In genomic region chr6:27081188-27081587, GRCh38 we compare ENCODE assay signal across 25 cellular contexts.
"Had no signal": no experiment of that assay in that cellular context is flagged by ENCODE, and none has a peak within 500 bp of the region (broad histone marks: within the 10 kb centered on the region; RNA-seq: fewer than 3 reads in every experiment).

No MANE protein-coding gene starts in this region.

- H3K27ac ChIP-seq: KMS-11, PC-9, RWPE1, SJCRH30, SK-N-MC had no signal

- H3K4me3 ChIP-seq: PC-9, SJCRH30, SK-N-MC had no signal

- H3K9ac ChIP-seq: KMS-11 had no signal

- H3K4me1 ChIP-seq: SJCRH30 had no signal

- H2AFZ ChIP-seq: PC-9 had no signal

- H3K4me2 ChIP-seq: KMS-11, PC-9 had no signal

- H3K9me3 ChIP-seq: SJCRH30 had no signal

- H3K27me3 ChIP-seq: SJCRH30 had no signal

- DNase-seq: Karpas-422, KBM-7, MM.1S, MV-4-11, NCI-H1092, NCI-H1105, NCI-H1417 treated with DMSO at 0.1 percent for 48 hours, NCI-H1436 treated with DMSO at 0.1 percent for 48 hours, NCI-H1694 treated with DMSO at 0.1 percent for 48 hours, NCI-H187 treated with DMSO at 0.1 percent for 48 hours, NCI-H2171 treated with DMSO at 0.1 percent for 48 hours, NCI-H2227 treated with DMSO at 0.1 percent for 48 hours, NCI-H345, NCI-H446, NCI-H524 treated with DMSO at 0.1 percent for 48 hours, NCI-H526 treated with DMSO at 0.1 percent for 48 hours, SHP77, SIG-M5, SJCRH30, T-cell had no signal

- H3K36me3 ChIP-seq: SJCRH30 had no signal

- FAIRE-seq: RCC 7860 had no signal
